Comparison of ENCODE assay signal across 15 cellular contexts in genomic region chr11:131537729-131538128, GRCh38.
"Had no signal": no experiment of that assay in that cellular context is flagged by ENCODE, and none has a peak within 500 bp of the region (broad histone marks: within the 10 kb centered on the region; RNA-seq: fewer than 3 reads in every experiment).

No MANE protein-coding gene starts in this region.

- H3K36me3 Mint-ChIP-seq: natural killer cell treated with Interleukin-12 subunit alpha and Interleukin-12 subunit beta and Interleukin-15 and Interleukin-18, amount 100 ng/mL, for 72 hours had no signal

- H3K27me3 Mint-ChIP-seq: effector memory CD8-positive, alpha-beta T cell had no signal

- H3K27ac Mint-ChIP-seq: effector memory CD8-positive, alpha-beta T cell; immature natural killer cell; natural killer cell treated with Interleukin-12 subunit alpha and Interleukin-12 subunit beta and Interleukin-15 and Interleukin-18, amount 100 ng/mL, for 72 hours had no signal

- H3K4me3 Mint-ChIP-seq: effector memory CD8-positive, alpha-beta T cell; immature natural killer cell; natural killer cell treated with Interleukin-12 subunit alpha and Interleukin-12 subunit beta and Interleukin-15 and Interleukin-18, amount 100 ng/mL, for 72 hours had no signal

- ATAC-seq: effector memory CD8-positive, alpha-beta T cell; gastrocnemius medialis; left cardiac atrium; left ventricle myocardium superior; natural killer cell treated with Interleukin-12 subunit alpha and Interleukin-12 subunit beta and Interleukin-15 and Interleukin-18, amount 100 ng/mL, for 72 hours; sciatic nerve had no signal

- H3K4me1 Mint-ChIP-seq: immature natural killer cell had no signal

- DNase-seq: effector memory CD8-positive, alpha-beta T cell; gastrocnemius medialis; immature natural killer cell; left cardiac atrium; left ventricle myocardium superior; mesenchymal stem cell; midbrain; stimulated activated CD4-positive, alpha-beta T cell treated with anti-CD3 and anti-CD28 coated beads, Interleukin-2, amount 100 ng/mL, for 24 hours; stimulated activated CD4-positive, alpha-beta T cell treated with anti-CD3 and anti-CD28 coated beads, Interleukin-4, amount 100 ng/mL, for 4 hours; stimulated activated naive CD4-positive, alpha-beta T cell; tibial artery; upper lobe of left lung; uterus had no signal
